In genomic region chr14:38191491-38191890, GRCh38 we compare ENCODE assay signal across 11 cellular contexts. TPM values are rescaled to one million over a fixed set of nuclear protein-coding genes. Genes with fewer than 3 reads are reported as not detected.
DNase-seq lines count a peak whose midpoint lies in the region; ATAC-seq and TF ChIP-seq lines count a peak whose summit lies in the region.
"Not testable (repeated sequence)": the region's sequence is repeated elsewhere in the genome, so short reads cannot be mapped to it uniquely, and the experiment has no call there.
"Had no signal": no experiment of that assay in that cellular context is flagged by ENCODE, and none has a peak within 500 bp of the region (broad histone marks: within the 10 kb centered on the region; RNA-seq: fewer than 3 reads in every experiment).

No MANE protein-coding gene starts in this region.

- H2BK15ac ChIP-seq in mesendoderm (replicated peaks; ENCODE audit: low read depth), result not testable (repeated sequence)

- H3K9me3 Mint-ChIP-seq in WTC11, endodermal cell: not testable (repeated sequence)

- peaks cover 54% of the 10 kb centered on the region for H3K36me3 Mint-ChIP-seq in WTC11
- H3K36me3 Mint-ChIP-seq in endodermal cell (ENCODE audit: low read depth), result peaks cover 19% of the 10 kb centered on the region

- H2BK5ac ChIP-seq in mesendoderm (ENCODE audit: low read length), result not testable (repeated sequence)

- not testable (repeated sequence) for H3K36me3 ChIP-seq in H7 (replicated peaks; ENCODE audit: control insufficient read depth, insufficient read depth, low read length); endodermal cell (ENCODE audit: control insufficient read depth, insufficient read depth, low read length); iPS DF 6.9 (ENCODE audit: control insufficient read depth, insufficient read depth, low read length); iPS-18a (ENCODE audit: control insufficient read depth, low read depth, low read length); mesendoderm (ENCODE audit: control insufficient read depth, insufficient read depth, low read length)
- peaks cover 32% of the 10 kb centered on the region for H3K36me3 ChIP-seq in HUES6 (ENCODE audit: control insufficient read depth, insufficient read depth, low read length)

- H3K4me2 ChIP-seq in mesendoderm (ENCODE audit: low read length), result peak overlapping the region; percentile 22

- peak overlapping the region; percentile 82 for H2BK120ac ChIP-seq in mesendoderm (ENCODE audit: low read depth, low read length)

- not testable (repeated sequence) for H2AK5ac ChIP-seq in mesendoderm (ENCODE audit: low read length)

- H3K4me1 ChIP-seq in HUES6 (ENCODE audit: control insufficient read depth, insufficient read depth, low read length), result peaks cover 38% of the 10 kb centered on the region
- H3K4me1 ChIP-seq in endodermal cell (ENCODE audit: control insufficient read depth, insufficient read depth, low read length); iPS DF 6.9 (ENCODE audit: control insufficient read depth, insufficient read depth, low read length); mesendoderm (ENCODE audit: control insufficient read depth, low read depth, low read length): not testable (repeated sequence)
- peaks cover 23% of the 10 kb centered on the region for H3K4me1 ChIP-seq in iPS-18a (ENCODE audit: control insufficient read depth, low read depth, low read length)

- not testable (repeated sequence) for TF ChIP-seq CTCF in WTC11 (IDR thresholded peaks at IDR 0.05); endodermal cell (conservative IDR thresholded peaks at IDR 0.05)

- ATAC-seq in WTC11, result not testable (repeated sequence)

- H3K27ac Mint-ChIP-seq in WTC11 (peak overlapping the region; percentile 98), endodermal cell (peak overlapping the region; percentile 96)

- H3K79me1 ChIP-seq in mesendoderm (ENCODE audit: low read length), result not testable (repeated sequence)

- not testable (repeated sequence) for H3K9me3 ChIP-seq in HUES6 (ENCODE audit: control insufficient read depth, insufficient read depth, low read depth, low read length); endodermal cell (ENCODE audit: control insufficient read depth, low read length); iPS DF 6.9 (ENCODE audit: control insufficient read depth, insufficient read depth, low read length); iPS-18a (ENCODE audit: control insufficient read depth, low read depth, low read length)

- CTCF ChIA-PET in WTC11 (lab: Charles Lee), result not testable (repeated sequence)

- H3K56ac ChIP-seq in mesendoderm (ENCODE audit: low read length), result peak overlapping the region; percentile 89

- POLR2A ChIA-PET in WTC11 (lab: Charles Lee), result not testable (repeated sequence)

- not testable (repeated sequence) for H3K23ac ChIP-seq in mesendoderm (ENCODE audit: low read length)

- peak overlapping the region; percentile 71 for H3K4me3 ChIP-seq in H7 (ENCODE audit: insufficient read depth, low read depth, low read length)
- H3K4me3 ChIP-seq in HUES6 (ENCODE audit: low read depth, low read length), result peak overlapping the region; percentile 86
- peak overlapping the region; percentile 69 for H3K4me3 ChIP-seq in endodermal cell (ENCODE audit: low read length)
- H3K4me3 ChIP-seq in iPS DF 6.9 (ENCODE audit: low read length), result peak overlapping the region; percentile 98; the same call in 1 of the 2 replicates
- peak overlapping the region; percentile 79 for H3K4me3 ChIP-seq in iPS-18a (ENCODE audit: low read length)
- H3K4me3 ChIP-seq in mesendoderm (ENCODE audit: low read length), result peak overlapping the region; percentile 46

- not testable (repeated sequence) for DNase-seq in H7; WTC11 (ENCODE audit: low spot score); endodermal cell; iPS DF 6.9 (ENCODE audit: low read depth, low spot score); mesendoderm

- H4K8ac ChIP-seq in mesendoderm (ENCODE audit: low read depth, low read length), result not testable (repeated sequence)

- peak overlapping the region; percentile 100 for H3K9ac ChIP-seq in HUES6 (ENCODE audit: low read length)
- H3K9ac ChIP-seq in endodermal cell (ENCODE audit: extremely low read depth, low read length, poor library complexity, severe bottlenecking), result peak overlapping the region; percentile 44
- peak overlapping the region; percentile 88 for H3K9ac ChIP-seq in iPS-18a (ENCODE audit: low read length)
- H3K9ac ChIP-seq in mesendoderm (ENCODE audit: low read length), result peak overlapping the region; percentile 77

- not testable (repeated sequence) for H3K27me3 Mint-ChIP-seq in WTC11 (ENCODE audit: low read depth); endodermal cell (ENCODE audit: insufficient read depth)

- H3K4me3 Mint-ChIP-seq in WTC11 (peak overlapping the region; percentile 99), endodermal cell (peak overlapping the region; percentile 77)

- H4K5ac ChIP-seq in mesendoderm (ENCODE audit: low read length), result not testable (repeated sequence)

- H3K18ac ChIP-seq in mesendoderm (ENCODE audit: low read length), result peak overlapping the region; percentile 97

- H3K4ac ChIP-seq in mesendoderm (ENCODE audit: low read depth, low read length), result peak overlapping the region; percentile 70

- H3K79me2 ChIP-seq in mesendoderm (ENCODE audit: control insufficient read depth, insufficient read depth, low read length), result not testable (repeated sequence)

- peak overlapping the region; percentile 94 for H3K27ac ChIP-seq in HUES6 (ENCODE audit: low read depth, low read length)
- H3K27ac ChIP-seq in endodermal cell (ENCODE audit: low read depth, low read length), result not testable (repeated sequence)
- H3K27ac ChIP-seq in iPS DF 6.9 (ENCODE audit: low read length), result peak overlapping the region; percentile 67
- peak overlapping the region; percentile 45 for H3K27ac ChIP-seq in iPS-18a (ENCODE audit: low read length)
- H3K27ac ChIP-seq in mesendoderm (ENCODE audit: low read depth, low read length), result peak overlapping the region; percentile 62

- H3K27me3 ChIP-seq in H7 (ENCODE audit: control insufficient read depth, insufficient read depth, low read length); HUES6 (ENCODE audit: control insufficient read depth, insufficient read depth, low read length); endodermal cell (ENCODE audit: control insufficient read depth, insufficient read depth, low read length, poor library complexity, severe bottlenecking); iPS DF 6.9 (ENCODE audit: control insufficient read depth, insufficient read depth, low read length); iPS-18a (ENCODE audit: control insufficient read depth, insufficient read depth, low read length); mesendoderm (ENCODE audit: insufficient read depth, low read length, poor library complexity): not testable (repeated sequence)

- WGBS in endodermal cell (ENCODE audit: insufficient coverage in 1 of 2, insufficient read length in 1 of 2), 2 experiments, result 10 to 17% methylated on average over 2 to 10 of the region's 10 CpGs
- no CpG with 5 or more reads among the region's 10 CpGs for WGBS in iPS DF 6.9 (ENCODE audit: insufficient coverage, insufficient read length)
- whole genome bisulfite sequencing in mesendoderm (ENCODE audit: extremely low coverage, insufficient coverage, low lambda C conversion rate), result no CpG with 5 or more reads among the region's 10 CpGs

- H3K4me1 Mint-ChIP-seq in WTC11, result peaks cover 59% of the 10 kb centered on the region
- H3K4me1 Mint-ChIP-seq in endodermal cell, result peaks cover 65% of the 10 kb centered on the region

TF ChIP-seq in WTC11, 78 proteins besides CTCF, POLR2A, EP300 and RAD21:
- TF ChIP-seq KAT7 (CRISPR knock-in tag; IDR thresholded peaks at IDR 0.05; ENCODE audit: borderline replicate concordance) (0 out of 2 replicates have a peak, but pooled peaks have one; percentile 58), NFE2L1 (CRISPR knock-in tag; IDR thresholded peaks at IDR 0.05) (peak; percentile 67; the same call in 1 of the 2 replicates), AFF4 (CRISPR knock-in tag; IDR thresholded peaks at IDR 0.05; ENCODE audit: borderline replicate concordance) (peak; percentile 66; the same call in 1 of the 2 replicates), NFATC4 (CRISPR knock-in tag; IDR thresholded peaks at IDR 0.05) (0 out of 2 replicates have a peak, but pooled peaks have one; percentile 54)

RNA-seq across cellular contexts. Expression of gene SSTR1, which starts 16.2 kb away (rescaled TPM):
- total RNA-seq in H7 (2014; rRNA removed; shearing (Covaris generic)), result 2.0 and 10.8 TPM in 2 replicates
- total RNA-seq in WTC11 (2021), result 1.7 to 1.9 TPM (median 1.7 TPM) in 3 replicates
- 1 to 10 TPM in 1 of 2 donors, under 1 TPM in 1; 0.69 to 1.2 TPM for total RNA-seq in endodermal cell
- 0.36 TPM for polyA plus RNA-seq in endodermal cell (2013, experiment 1 of 2)
- 0.21 TPM for polyA plus RNA-seq in endodermal cell (2013, experiment 2 of 2)
- 0.74 TPM for polyA plus RNA-seq in mesendoderm (2013, experiment 1 of 2)
- polyA plus RNA-seq in mesendoderm (2013, experiment 2 of 2), result 0.78 TPM
- total RNA-seq: A172; CD4-positive, alpha-beta memory T cell; Daoy; H4 had no signal
- polyA plus RNA-seq: CD4-positive, alpha-beta memory T cell had no signal

Comparison
In these comparisons a context has a peak if more than half of its experiments do, and no peak if none do; other contexts are left out.
1. H3K4me3 ChIP-seq: peak in every context shown above with its lines; median percentile 98 in iPS DF 6.9; 86 in HUES6; 79 in iPS-18a; 71 in H7; 69 in endodermal cell; 46 in mesendoderm.
2. H3K9ac ChIP-seq: peak in every context shown above with its lines; median percentile 100 in HUES6; 88 in iPS-18a; 77 in mesendoderm; 44 in endodermal cell.